In the genomic region with DNA sequence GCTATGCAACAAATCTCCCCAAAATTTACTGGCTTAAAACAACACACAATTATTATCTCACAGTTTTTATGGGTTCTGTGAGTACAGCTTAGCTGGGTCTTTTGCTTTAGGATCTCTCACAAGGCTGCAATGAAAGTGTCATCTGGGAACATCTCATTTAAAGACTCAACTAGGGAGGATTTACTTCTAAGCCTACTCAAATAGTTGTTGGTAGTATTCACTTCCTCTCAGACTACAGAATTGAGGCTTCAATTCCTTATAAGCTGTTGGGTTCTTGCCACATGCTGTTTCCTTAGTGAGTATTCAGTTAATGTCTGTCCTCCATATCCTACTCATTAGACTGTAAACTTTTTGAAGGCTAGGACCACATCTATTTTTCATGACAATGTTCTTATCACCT, we compare ENCODE assay signal across 17 cellular contexts.
A peak's percentile ranks its signal among the peaks of the same experiment; 100 is the strongest.
DNase-seq lines count a peak whose midpoint lies in the region; ATAC-seq and TF ChIP-seq lines count a peak whose summit lies in the region.
"Had no signal": no experiment of that assay in that cellular context is flagged by ENCODE, and none has a peak within 500 bp of the region (broad histone marks: within the 10 kb centered on the region; RNA-seq: fewer than 3 reads in every experiment).

No MANE protein-coding gene starts in this region.

- ATAC-seq in activated CD4-positive, alpha-beta T cell treated with anti-CD3 and anti-CD28 coated beads for 36 hours = peak; percentile 19
- peak; percentile 31 for ATAC-seq in stimulated activated effector memory CD8-positive, alpha-beta T cell treated with anti-CD3 and anti-CD28 coated beads, Interleukin-12 subunit alpha, Interleukin-12 subunit beta, amount 100 ng/mL, for 72 hours
- ATAC-seq in naive thymus-derived CD4-positive, alpha-beta T cell = no peak
- ATAC-seq: Right ventricle myocardium inferior had no signal

- no peaks in the 10 kb centered on the region for H3K36me3 Mint-ChIP-seq in activated CD4-positive, alpha-beta T cell treated with anti-CD3 and anti-CD28 coated beads for 36 hours (ENCODE audit: low read depth)
- no peaks in the 10 kb centered on the region for H3K36me3 Mint-ChIP-seq in activated CD4-positive, alpha-beta T cell treated with anti-CD3 and anti-CD28 coated beads, Interleukin-2, amount 10 ng/mL, durations not matched to agents 24 days and 14 days (ENCODE audit: low read depth)
- H3K36me3 Mint-ChIP-seq in stimulated activated effector memory CD8-positive, alpha-beta T cell treated with anti-CD3 and anti-CD28 coated beads, Interleukin-12 subunit alpha, Interleukin-12 subunit beta, amount 100 ng/mL, for 72 hours = no peaks in the 10 kb centered on the region
- H3K36me3 Mint-ChIP-seq in naive thymus-derived CD4-positive, alpha-beta T cell = peaks cover 0 to 5% (median 0%) of the 10 kb centered on the region in 5 donors

- H3K4me1 Mint-ChIP-seq in activated CD4-positive, alpha-beta T cell treated with anti-CD3 and anti-CD28 coated beads for 36 hours = peaks cover 4% of the 10 kb centered on the region
- H3K4me1 Mint-ChIP-seq in activated CD4-positive, alpha-beta T cell treated with anti-CD3 and anti-CD28 coated beads, Interleukin-2, amount 10 ng/mL, durations not matched to agents 24 days and 14 days = no peaks in the 10 kb centered on the region
- no peaks in the 10 kb centered on the region for H3K4me1 Mint-ChIP-seq in stimulated activated effector memory CD8-positive, alpha-beta T cell treated with anti-CD3 and anti-CD28 coated beads, Interleukin-12 subunit alpha, Interleukin-12 subunit beta, amount 100 ng/mL, for 72 hours
- peaks cover 0 to 3% (median 0%) of the 10 kb centered on the region in 7 donors for H3K4me1 Mint-ChIP-seq in naive thymus-derived CD4-positive, alpha-beta T cell
- H3K4me1 Mint-ChIP-seq: immature natural killer cell, nephron had no signal

- no peak overlapping the region for H3K27ac Mint-ChIP-seq in activated CD4-positive, alpha-beta T cell treated with anti-CD3 and anti-CD28 coated beads for 36 hours
- H3K27ac Mint-ChIP-seq in activated CD4-positive, alpha-beta T cell treated with anti-CD3 and anti-CD28 coated beads, Interleukin-2, amount 10 ng/mL, durations not matched to agents 24 days and 14 days = no peak overlapping the region
- no peak overlapping the region for H3K27ac Mint-ChIP-seq in stimulated activated effector memory CD8-positive, alpha-beta T cell treated with anti-CD3 and anti-CD28 coated beads, Interleukin-12 subunit alpha, Interleukin-12 subunit beta, amount 100 ng/mL, for 72 hours
- H3K27ac Mint-ChIP-seq in naive thymus-derived CD4-positive, alpha-beta T cell = no peak overlapping the region
- H3K27ac Mint-ChIP-seq: immature natural killer cell, nephron had no signal

- POLR2A ChIA-PET in activated CD4-positive, alpha-beta T cell treated with anti-CD3 and anti-CD28 coated beads for 36 hours (lab: Charles Lee) = interaction anchor here (0.8 kb wide), 1 partner anchor 1821 kb away, joined by 6 read pairs; no protein-coding TSS in a partner anchor
- POLR2A ChIA-PET in RWPE1 (lab: Yijun Ruan, JAX; ENCODE audit: low non-redundant PET) = no interaction called here
- POLR2A ChIA-PET in naive thymus-derived CD4-positive, alpha-beta T cell (lab: Charles Lee) = no interaction called here

- H3K27me3 ChIP-seq in naive thymus-derived CD4-positive, alpha-beta T cell (ENCODE audit: control insufficient read depth in 2 of 2, insufficient read depth in 2 of 2, low read length in 2 of 2) = peaks cover 0 to 5% of the 10 kb centered on the region in 2 donors
- H3K27me3 ChIP-seq: upper lobe of left lung had no signal

- H3K36me3 ChIP-seq in naive thymus-derived CD4-positive, alpha-beta T cell (ENCODE audit: control insufficient read depth in 2 of 3, insufficient read depth in 3 of 3, low read length in 3 of 3) = no peaks in the 10 kb centered on the region
- H3K36me3 ChIP-seq: upper lobe of left lung had no signal

- intact Hi-C loops in activated CD4-positive, alpha-beta T cell treated with anti-CD3 and anti-CD28 coated beads for 36 hours (cut with DNase I, micrococcal nuclease) = no loop called here
- intact Hi-C loops in activated CD4-positive, alpha-beta T cell treated with anti-CD3 and anti-CD28 coated beads, Interleukin-2, amount 10 ng/mL, durations not matched to agents 24 days and 14 days (cut with micrococcal nuclease) = no loop called here
- intact Hi-C loops in naive thymus-derived CD4-positive, alpha-beta T cell (cut with micrococcal nuclease) = no loop called here

- CTCF ChIA-PET in activated CD4-positive, alpha-beta T cell treated with anti-CD3 and anti-CD28 coated beads for 36 hours (lab: Charles Lee) = interaction anchor here (0.6 to 1.7 kb wide), 2 partner anchors 16 to 1203 kb away, joined by 3 to 7 read pairs; no protein-coding TSS in a partner anchor
- CTCF ChIA-PET in RWPE1 (lab: Yijun Ruan, JAX) = no interaction called here
- CTCF ChIA-PET in naive thymus-derived CD4-positive, alpha-beta T cell (lab: Charles Lee) = no interaction called here

- DNase-seq in activated CD4-positive, alpha-beta T cell treated with anti-CD3 and anti-CD28 coated beads for 36 hours = no peak
- no peak for DNase-seq in activated CD4-positive, alpha-beta T cell treated with anti-CD3 and anti-CD28 coated beads, Interleukin-2, amount 10 ng/mL, durations not matched to agents 24 days and 14 days
- peak; percentile 13 for DNase-seq in RWPE1 (ENCODE audit: low spot score)
- peak; percentile 88 for DNase-seq in fibroblast of pulmonary artery (ENCODE audit: low read depth)
- no peak for DNase-seq in stimulated activated effector memory CD8-positive, alpha-beta T cell treated with anti-CD3 and anti-CD28 coated beads, Interleukin-12 subunit alpha, Interleukin-12 subunit beta, amount 100 ng/mL, for 72 hours (ENCODE audit: low spot score in 2 of 2)
- DNase-seq in activated CD8-positive, alpha-beta memory T cell treated with anti-CD3 and anti-CD28 coated beads for 24 hours = no peak
- no peak for DNase-seq in effector CD8-positive, alpha-beta T cell (lab: John Stamatoyannopoulos, UW)
- DNase-seq in naive thymus-derived CD4-positive, alpha-beta T cell = no peak
- DNase-seq: ACHN; activated T-cell treated with anti-CD3 and anti-CD28 coated beads for 4 hours; immature natural killer cell; MM.1S; NCI-H510A; stimulated activated CD4-positive, alpha-beta T cell treated with anti-CD3 and anti-CD28 coated beads, Interleukin-12 subunit alpha, Interleukin-12 subunit beta, amount 100 ng/mL, for 4 hours; upper lobe of left lung had no signal

- H3K9me3 ChIP-seq in naive thymus-derived CD4-positive, alpha-beta T cell (ENCODE audit: control insufficient read depth in 2 of 3, low read length in 3 of 3) = no peaks in the 10 kb centered on the region
- H3K9me3 ChIP-seq: upper lobe of left lung had no signal

- no peak overlapping the region for H3K4me3 Mint-ChIP-seq in activated CD4-positive, alpha-beta T cell treated with anti-CD3 and anti-CD28 coated beads for 36 hours
- H3K4me3 Mint-ChIP-seq in activated CD4-positive, alpha-beta T cell treated with anti-CD3 and anti-CD28 coated beads, Interleukin-2, amount 10 ng/mL, durations not matched to agents 24 days and 14 days = no peak overlapping the region
- no peak overlapping the region for H3K4me3 Mint-ChIP-seq in stimulated activated effector memory CD8-positive, alpha-beta T cell treated with anti-CD3 and anti-CD28 coated beads, Interleukin-12 subunit alpha, Interleukin-12 subunit beta, amount 100 ng/mL, for 72 hours
- no peak overlapping the region for H3K4me3 Mint-ChIP-seq in naive thymus-derived CD4-positive, alpha-beta T cell
- H3K4me3 Mint-ChIP-seq: immature natural killer cell, nephron had no signal

- no peak overlapping the region for H3K4me3 ChIP-seq in fibroblast of pulmonary artery (replicated peaks; ENCODE audit: low read depth, low read length)
- no peak overlapping the region for H3K4me3 ChIP-seq in naive thymus-derived CD4-positive, alpha-beta T cell (ENCODE audit: low read length)
- H3K4me3 ChIP-seq: upper lobe of left lung had no signal

- H3K4me1 ChIP-seq in naive thymus-derived CD4-positive, alpha-beta T cell (ENCODE audit: control insufficient read depth in 2 of 2, insufficient read depth in 2 of 2, low read length in 2 of 2) = no peaks in the 10 kb centered on the region
- H3K4me1 ChIP-seq: upper lobe of left lung had no signal

- no peak for TF ChIP-seq CTCF in RWPE1 (conservative IDR thresholded peaks at IDR 0.05; ENCODE audit: low read depth)
- no peak for TF ChIP-seq CTCF in fibroblast of pulmonary artery (IDR thresholded peaks at IDR 0.05; ENCODE audit: low read length, missing control alignments)

- no peak overlapping the region for H3K27ac ChIP-seq in RWPE1
- no peak overlapping the region for H3K27ac ChIP-seq in naive thymus-derived CD4-positive, alpha-beta T cell (ENCODE audit: low read depth, low read length)
- H3K27ac ChIP-seq: upper lobe of left lung had no signal

- H3K27me3 Mint-ChIP-seq in activated CD4-positive, alpha-beta T cell treated with anti-CD3 and anti-CD28 coated beads for 36 hours = peaks cover 12% of the 10 kb centered on the region
- peaks cover 12% of the 10 kb centered on the region for H3K27me3 Mint-ChIP-seq in activated CD4-positive, alpha-beta T cell treated with anti-CD3 and anti-CD28 coated beads, Interleukin-2, amount 10 ng/mL, durations not matched to agents 24 days and 14 days
- peaks cover 6 to 28% (median 20%) of the 10 kb centered on the region in 5 donors for H3K27me3 Mint-ChIP-seq in naive thymus-derived CD4-positive, alpha-beta T cell

- peaks cover 1% of the 10 kb centered on the region for H3K9me3 Mint-ChIP-seq in activated CD4-positive, alpha-beta T cell treated with anti-CD3 and anti-CD28 coated beads for 36 hours (ENCODE audit: low read depth)
- peaks cover 6% of the 10 kb centered on the region for H3K9me3 Mint-ChIP-seq in activated CD4-positive, alpha-beta T cell treated with anti-CD3 and anti-CD28 coated beads, Interleukin-2, amount 10 ng/mL, durations not matched to agents 24 days and 14 days
- H3K9me3 Mint-ChIP-seq in stimulated activated effector memory CD8-positive, alpha-beta T cell treated with anti-CD3 and anti-CD28 coated beads, Interleukin-12 subunit alpha, Interleukin-12 subunit beta, amount 100 ng/mL, for 72 hours = no peaks in the 10 kb centered on the region
- peaks cover 0 to 5% (median 0%) of the 10 kb centered on the region in 11 donors for H3K9me3 Mint-ChIP-seq in naive thymus-derived CD4-positive, alpha-beta T cell
- H3K9me3 Mint-ChIP-seq: immature natural killer cell had no signal

Comparison
In these comparisons a context has a peak if more than half of its experiments do, and no peak if none do; other contexts are left out.
1. DNase-seq: peak in RWPE1 (single experiment) and fibroblast of pulmonary artery (single experiment); none in activated CD4-positive, alpha-beta T cell treated with anti-CD3 and anti-CD28 coated beads for 36 hours (single experiment), activated CD4-positive, alpha-beta T cell treated with anti-CD3 and anti-CD28 coated beads, Interleukin-2, amount 10 ng/mL, durations not matched to agents 24 days and 14 days (single experiment), stimulated activated effector memory CD8-positive, alpha-beta T cell treated with anti-CD3 and anti-CD28 coated beads, Interleukin-12 subunit alpha, Interleukin-12 subunit beta, amount 100 ng/mL, for 72 hours (0 of 2), activated CD8-positive, alpha-beta memory T cell treated with anti-CD3 and anti-CD28 coated beads for 24 hours (single experiment), effector CD8-positive, alpha-beta T cell (single experiment) and naive thymus-derived CD4-positive, alpha-beta T cell (0 of 9).